Comparison of ENCODE assay signal across 23 cellular contexts in the genomic region with DNA sequence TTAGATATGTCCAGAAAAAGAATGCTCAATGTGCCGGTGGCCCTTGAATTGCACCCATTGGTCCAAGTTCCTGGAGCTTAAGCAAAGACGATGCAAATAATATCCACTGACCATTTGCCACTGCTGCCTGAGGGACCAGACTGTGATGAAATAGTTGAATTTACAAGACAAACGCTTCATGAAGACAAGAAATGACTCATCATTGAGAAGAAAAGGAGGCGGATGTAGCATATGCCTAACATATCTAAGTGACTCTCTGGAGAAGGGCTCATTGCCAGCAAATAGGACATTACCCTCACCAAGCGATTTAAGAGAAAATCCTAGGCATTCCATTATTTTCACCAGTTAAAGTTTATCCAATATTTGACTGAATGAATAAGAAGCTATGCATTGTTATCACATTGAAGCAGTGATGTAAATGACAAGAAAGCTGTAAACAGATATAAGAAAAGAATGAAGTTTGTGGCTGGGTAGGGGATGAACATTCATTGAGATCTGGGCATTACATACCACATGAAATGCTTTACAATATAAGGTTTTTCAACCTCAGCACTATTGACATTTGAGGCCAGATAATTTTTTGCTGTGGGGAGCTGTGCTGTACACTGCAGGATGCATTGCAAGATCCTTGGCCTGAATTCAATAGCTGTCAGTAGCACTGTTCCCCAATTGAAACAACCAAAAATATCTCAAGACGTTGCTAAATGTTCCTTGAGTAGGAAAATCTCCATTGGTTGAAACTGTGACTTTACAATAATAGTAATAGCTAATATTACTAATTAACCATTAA. TPM values are rescaled to one million over a fixed set of nuclear protein-coding genes. Genes with fewer than 3 reads are reported as not detected.
DNase-seq lines count a peak whose midpoint lies in the region; ATAC-seq, FAIRE-seq and TF ChIP-seq lines count a peak whose summit lies in the region.
"Had no signal": no experiment of that assay in that cellular context is flagged by ENCODE, and none has a peak within 500 bp of the region (broad histone marks: within the 10 kb centered on the region; RNA-seq: fewer than 3 reads in every experiment).

No MANE protein-coding gene starts in this region.

- peak overlapping the region; percentile 18; the same call in 1 of the 3 replicates for H3K4me3 ChIP-seq in A549
- H3K4me3 ChIP-seq: esophagus squamous epithelium, Peyer's patch, upper lobe of left lung had no signal

- CTCF ChIA-PET in A549 (lab: Yijun Ruan, JAX): interaction anchor here (0.7 to 2.2 kb wide), 5 partner anchors 13 to 96 kb away, joined by 3 to 8 read pairs (median 4); no protein-coding TSS in a partner anchor

- no peak for FAIRE-seq in A549 (lab: Jason Lieb, UNC)
- FAIRE-seq: GM12891, GM19239, HepG2, islet of Langerhans had no signal

- H3K9me3 Mint-ChIP-seq in HFFc6: no peaks in the 10 kb centered on the region
- H3K9me3 Mint-ChIP-seq: activated CD8-positive, alpha-beta T cell treated with anti-CD3 and anti-CD28 coated beads for 36 hours had no signal

- no peak for TF ChIP-seq RAD21 in A549 (conservative IDR thresholded peaks at IDR 0.05 in 1 of 2, IDR thresholded peaks at IDR 0.05 in 1 of 2)

- TF ChIP-seq POLR2A in A549 (IDR thresholded peaks at IDR 0.05; ENCODE audit: low read length): no peak

- peak overlapping the region; percentile 86 to 92 for H3K27ac ChIP-seq in A549
- H3K27ac ChIP-seq: esophagus squamous epithelium, Peyer's patch, upper lobe of left lung had no signal

- POLR2A ChIA-PET in A549 (lab: Yijun Ruan, JAX): interaction anchor here (2.2 kb wide), 1 partner anchor 52 kb away, joined by 7 read pairs; no protein-coding TSS in a partner anchor

- H3K9me3 ChIP-seq in A549: no peaks in the 10 kb centered on the region
- H3K9me3 ChIP-seq: esophagus squamous epithelium, Peyer's patch, upper lobe of left lung had no signal

- H3K4me3 Mint-ChIP-seq in HFFc6: no peak overlapping the region
- H3K4me3 Mint-ChIP-seq: activated CD8-positive, alpha-beta T cell treated with anti-CD3 and anti-CD28 coated beads for 36 hours; central memory CD8-positive, alpha-beta T cell had no signal

- no peak overlapping the region for H3K27ac Mint-ChIP-seq in HFFc6
- H3K27ac Mint-ChIP-seq: activated CD8-positive, alpha-beta T cell treated with anti-CD3 and anti-CD28 coated beads for 36 hours had no signal

- H3K4me1 ChIP-seq in A549: peaks cover 41% of the 10 kb centered on the region
- H3K4me1 ChIP-seq: esophagus squamous epithelium, Peyer's patch, upper lobe of left lung had no signal

- 5% methylated on average over 5 of the region's 6 CpGs for WGBS in A549 (ENCODE audit: missing lambda C conversion rate)

- H3K36me3 Mint-ChIP-seq in HFFc6 (ENCODE audit: low read depth): no peaks in the 10 kb centered on the region

- H3K27me3 Mint-ChIP-seq in HFFc6 (ENCODE audit: insufficient read depth): peaks cover 3% of the 10 kb centered on the region; the same call in 1 of the 2 replicates

- peak; percentile 15 to 52; a peak in 2 of 5 replicates for TF ChIP-seq EP300 in A549 (IDR thresholded peaks at IDR 0.05)

- ATAC-seq in A549 (peak; percentile 91 to 94), GM19397 (IDR thresholded peaks at IDR 0.05; ENCODE audit: unreplicated experiment) (no peak), omental fat pad (ENCODE audit: low FRiP score) (no peak)
- ATAC-seq: activated CD8-positive, alpha-beta T cell treated with anti-CD3 and anti-CD28 coated beads for 36 hours; HepG2 had no signal

- no peaks in the 10 kb centered on the region for H3K4me1 Mint-ChIP-seq in HFFc6 (ENCODE audit: low read depth)
- H3K4me1 Mint-ChIP-seq: central memory CD8-positive, alpha-beta T cell had no signal

- DNase-seq in A549 (ENCODE audit: low read depth in 1 of 2, low spot score in 1 of 2) (peak; percentile 62 to 95), HFFc6 (peak; percentile 16), amniotic epithelial cell (ENCODE audit: low read depth) (peak; percentile 7), fibroblast of the conjunctiva (ENCODE audit: low read depth) (peak; percentile 6), omental fat pad (ENCODE audit: low spot score) (no peak), NAMALWA (ENCODE audit: low spot score) (no peak), HT-29 (ENCODE audit: low spot score) (no peak)
- DNase-seq: ACHN; activated CD8-positive, alpha-beta T cell treated with anti-CD3 and anti-CD28 coated beads for 36 hours; activated gamma-delta T cell; esophagus squamous epithelium; GOT3; NCI-H1417; NCI-H510A; Peyer's patch; stimulated activated CD4-positive, alpha-beta T cell treated with anti-CD3 and anti-CD28 coated beads, Interleukin-1b, Interleukin-23, amount 100 ng/mL, for 48 hours; upper lobe of left lung had no signal

- peak overlapping the region; percentile 82 for H3K4me2 ChIP-seq in A549

- TF ChIP-seq CTCF in A549 (IDR thresholded peaks at IDR 0.05) (no peak), HFFc6 (IDR thresholded peaks at IDR 0.05) (no peak), omental fat pad (IDR thresholded peaks at IDR 0.05) (no peak)

TF ChIP-seq in A549, 52 proteins besides CTCF, POLR2A, EP300 and RAD21:
- TF ChIP-seq, protein P1, sequence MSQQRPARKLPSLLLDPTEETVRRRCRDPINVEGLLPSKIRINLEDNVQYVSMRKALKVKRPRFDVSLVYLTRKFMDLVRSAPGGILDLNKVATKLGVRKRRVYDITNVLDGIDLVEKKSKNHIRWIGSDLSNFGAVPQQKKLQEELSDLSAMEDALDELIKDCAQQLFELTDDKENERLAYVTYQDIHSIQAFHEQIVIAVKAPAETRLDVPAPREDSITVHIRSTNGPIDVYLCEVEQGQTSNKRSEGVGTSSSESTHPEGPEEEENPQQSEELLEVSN (IDR thresholded peaks at IDR 0.05; ENCODE audit: borderline replicate concordance, low read depth): no peak
- TF ChIP-seq FOSL2 (IDR thresholded peaks at IDR 0.05): peak; percentile 79
- TF ChIP-seq FOSL2 (CRISPR knock-in tag; IDR thresholded peaks at IDR 0.05): peak; percentile 95
- TF ChIP-seq GATA3 (IDR thresholded peaks at IDR 0.05; ENCODE audit: borderline replicate concordance): peak; percentile 74
- no peak for TF ChIP-seq RCOR1 (IDR thresholded peaks at IDR 0.05; ENCODE audit: low read depth, low read length)
- TF ChIP-seq KDM1A (IDR thresholded peaks at IDR 0.05; ENCODE audit: low read depth): no peak
- 0 out of 2 replicates have a peak, but pooled peaks have one; percentile 26 for TF ChIP-seq HES2 (IDR thresholded peaks at IDR 0.05)
- TF ChIP-seq CEBPB (IDR thresholded peaks at IDR 0.05): peak in 1 of 2 experiments; percentile 88; a peak in 2 of 4 replicates
- no peak for TF ChIP-seq KDM5A (IDR thresholded peaks at IDR 0.05)
- peak; percentile 88 for TF ChIP-seq JUNB (IDR thresholded peaks at IDR 0.05)
- TF ChIP-seq JUN (IDR thresholded peaks at IDR 0.05): peak; percentile 48 to 57; a peak in 2 of 5 replicates
- peak; percentile 6; the same call in 1 of the 3 replicates for TF ChIP-seq SMC3 (IDR thresholded peaks at IDR 0.05)
- peak; percentile 35 for TF ChIP-seq MAX (IDR thresholded peaks at IDR 0.05)

RNA-seq across cellular contexts. Expression of gene CPNE4, which starts 49.0 kb away (rescaled TPM):
- polyA plus RNA-seq in A549 (2011; rRNA removed): 8.7 and 10.6 TPM in 2 replicates
- polyA plus RNA-seq in A549 (2012; cell fraction: cytosol; rRNA removed): 3.3 and 3.7 TPM in 2 replicates
- polyA plus RNA-seq in A549 (2012; cell fraction: nucleus; rRNA removed): 2.8 and 2.9 TPM in 2 replicates
- 3.5 to 4.2 TPM (median 3.6 TPM) in 3 replicates for polyA plus RNA-seq in A549 (2017; fragmentation: RNase III; extraction: RNeasy Plus Mini Kit Qiagen cat#74134 plus additional on column Dnase treatment)
- 17.3 and 21.5 TPM in 2 replicates for polyA minus RNA-seq in A549 (2011; rRNA and poly(A)+ RNA removed)
- total RNA-seq in HFFc6 (2021; fragmentation: NEBNext Ultra II Directional; extraction: Animal tissue kit (Norgen Biotek cat#: 25700)): not detected
- under 1 TPM in 1 of 4 donors, not detected in 3; 0.79 TPM for total RNA-seq in omental fat pad
- total RNA-seq in HT-29 (2014; rRNA removed; shearing (Covaris generic)): not detected in 2 replicates
- total RNA-seq: activated CD8-positive, alpha-beta T cell treated with anti-CD3 and anti-CD28 coated beads for 36 hours; HepG2 had no signal
- polyA plus RNA-seq: HepG2 had no signal

Comparison
In these comparisons a context has a peak if more than half of its experiments do, and no peak if none do; other contexts are left out.
1. ATAC-seq: peak in A549 (2 of 2); none in GM19397 (single experiment) and omental fat pad (single experiment).
2. DNase-seq: peak in A549 (2 of 2), HFFc6 (single experiment), amniotic epithelial cell (single experiment) and fibroblast of the conjunctiva (single experiment); none in omental fat pad (single experiment), NAMALWA (single experiment) and HT-29 (single experiment).